Comparison of ENCODE assay signal across 24 cellular contexts in genomic region chr1:150706091-150706490, GRCh38. TPM values are rescaled to one million over a fixed set of nuclear protein-coding genes. Genes with fewer than 3 reads are reported as not detected.
"Had no signal": no experiment of that assay in that cellular context is flagged by ENCODE, and none has a peak within 500 bp of the region (broad histone marks: within the 10 kb centered on the region; RNA-seq: fewer than 3 reads in every experiment).

No MANE protein-coding gene starts in this region.

- H3K4me1 ChIP-seq: Peyer's patch, SJCRH30 had no signal

- DNase-seq: Karpas-422, KG1, MM.1S, NCI-H1092 treated with DMSO at 0.1 percent for 48 hours, NCI-H1436, NCI-H187, NCI-H2029, NCI-H2081 treated with DMSO at 0.1 percent for 48 hours, NCI-H2171, NCI-H226, NCI-H446, NCI-H510A, NCI-H524 treated with DMSO at 0.1 percent for 48 hours, NCI-H69, NCI-H774, OCI-M1, PC-9, Peyer's patch, SHP77 treated with DMSO at 0.1 percent for 48 hours, SJCRH30 had no signal

- H2AFZ ChIP-seq: PC-9 had no signal

- H3K27ac ChIP-seq: PC-9, Peyer's patch, SJCRH30 had no signal

- H3K4me2 ChIP-seq: PC-9 had no signal

- H3K36me3 ChIP-seq: Peyer's patch, SJCRH30 had no signal

- H3K27me3 ChIP-seq: Peyer's patch, SJCRH30 had no signal

- ATAC-seq: Right ventricle myocardium inferior, SK-N-SH treated with all-trans-retinoic acid at 6 μM for 48 hours had no signal

- H3K4me3 ChIP-seq: PC-9, Peyer's patch, SJCRH30 had no signal

- H3K9me3 ChIP-seq: Peyer's patch, SJCRH30 had no signal

RNA-seq across cellular contexts. Expression of gene HORMAD1, which starts 14.6 kb away (rescaled TPM):
- total RNA-seq: HT-29, PC-9, Right ventricle myocardium inferior, RPMI7951 had no signal
